In the genomic region with DNA sequence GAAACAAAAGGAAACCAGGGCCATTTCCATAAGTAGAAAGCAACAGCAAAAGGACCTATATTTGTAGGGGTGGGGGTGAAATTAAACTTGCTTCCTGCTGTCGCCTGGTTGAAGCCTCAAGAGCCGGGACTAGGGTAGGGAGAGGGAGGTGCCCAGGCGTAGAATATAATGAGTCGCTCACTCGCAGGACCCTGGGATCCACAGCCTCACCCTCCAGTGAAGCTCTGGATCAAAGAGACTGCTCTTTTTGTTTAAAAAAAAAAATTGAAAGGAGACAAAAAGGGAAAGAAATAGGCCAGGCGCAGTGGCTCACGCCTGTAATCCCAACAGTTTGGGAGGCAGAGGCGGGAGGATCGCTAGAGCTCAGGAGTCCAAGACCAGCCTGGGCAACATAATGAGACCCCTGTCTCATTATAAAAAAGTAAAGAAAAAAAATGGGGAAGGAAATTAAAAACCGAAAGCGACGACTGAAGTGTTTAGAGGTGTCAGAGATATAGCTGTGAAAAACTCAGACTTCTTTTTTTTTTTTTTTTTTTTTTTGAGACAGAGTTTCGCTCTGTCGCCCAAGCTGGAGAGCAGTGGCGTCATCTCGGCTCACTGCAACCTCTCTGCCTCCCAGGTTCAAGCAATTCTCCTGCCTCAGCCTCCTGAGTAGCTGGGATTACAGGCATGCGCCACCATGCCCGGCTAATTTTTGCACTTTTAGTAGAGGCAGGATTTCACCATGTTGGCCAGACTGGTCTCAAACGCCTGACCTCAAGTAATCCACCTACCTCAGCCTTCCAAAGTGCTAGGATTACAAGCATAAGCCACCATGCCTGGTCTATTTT, we compare ENCODE assay signal across 1 cellular context.
TF ChIP-seq lines count a peak whose summit lies in the region.

No MANE protein-coding gene starts in this region.

TF ChIP-seq in GM23338, 12 proteins besides CTCF, POLR2A, EP300 and RAD21 (continued from another document):
- TF ChIP-seq ZNF114 (CRISPR knock-in tag; IDR thresholded peaks at IDR 0.05) (no peak), EZH2phosphoT487 (IDR thresholded peaks at IDR 0.05; ENCODE audit: unreplicated experiment) (no peak)
- TF ChIP-seq, protein P1, sequence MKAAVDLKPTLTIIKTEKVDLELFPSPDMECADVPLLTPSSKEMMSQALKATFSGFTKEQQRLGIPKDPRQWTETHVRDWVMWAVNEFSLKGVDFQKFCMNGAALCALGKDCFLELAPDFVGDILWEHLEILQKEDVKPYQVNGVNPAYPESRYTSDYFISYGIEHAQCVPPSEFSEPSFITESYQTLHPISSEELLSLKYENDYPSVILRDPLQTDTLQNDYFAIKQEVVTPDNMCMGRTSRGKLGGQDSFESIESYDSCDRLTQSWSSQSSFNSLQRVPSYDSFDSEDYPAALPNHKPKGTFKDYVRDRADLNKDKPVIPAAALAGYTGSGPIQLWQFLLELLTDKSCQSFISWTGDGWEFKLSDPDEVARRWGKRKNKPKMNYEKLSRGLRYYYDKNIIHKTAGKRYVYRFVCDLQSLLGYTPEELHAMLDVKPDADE (IDR thresholded peaks at IDR 0.05): no peak
- TF ChIP-seq, protein P2, sequence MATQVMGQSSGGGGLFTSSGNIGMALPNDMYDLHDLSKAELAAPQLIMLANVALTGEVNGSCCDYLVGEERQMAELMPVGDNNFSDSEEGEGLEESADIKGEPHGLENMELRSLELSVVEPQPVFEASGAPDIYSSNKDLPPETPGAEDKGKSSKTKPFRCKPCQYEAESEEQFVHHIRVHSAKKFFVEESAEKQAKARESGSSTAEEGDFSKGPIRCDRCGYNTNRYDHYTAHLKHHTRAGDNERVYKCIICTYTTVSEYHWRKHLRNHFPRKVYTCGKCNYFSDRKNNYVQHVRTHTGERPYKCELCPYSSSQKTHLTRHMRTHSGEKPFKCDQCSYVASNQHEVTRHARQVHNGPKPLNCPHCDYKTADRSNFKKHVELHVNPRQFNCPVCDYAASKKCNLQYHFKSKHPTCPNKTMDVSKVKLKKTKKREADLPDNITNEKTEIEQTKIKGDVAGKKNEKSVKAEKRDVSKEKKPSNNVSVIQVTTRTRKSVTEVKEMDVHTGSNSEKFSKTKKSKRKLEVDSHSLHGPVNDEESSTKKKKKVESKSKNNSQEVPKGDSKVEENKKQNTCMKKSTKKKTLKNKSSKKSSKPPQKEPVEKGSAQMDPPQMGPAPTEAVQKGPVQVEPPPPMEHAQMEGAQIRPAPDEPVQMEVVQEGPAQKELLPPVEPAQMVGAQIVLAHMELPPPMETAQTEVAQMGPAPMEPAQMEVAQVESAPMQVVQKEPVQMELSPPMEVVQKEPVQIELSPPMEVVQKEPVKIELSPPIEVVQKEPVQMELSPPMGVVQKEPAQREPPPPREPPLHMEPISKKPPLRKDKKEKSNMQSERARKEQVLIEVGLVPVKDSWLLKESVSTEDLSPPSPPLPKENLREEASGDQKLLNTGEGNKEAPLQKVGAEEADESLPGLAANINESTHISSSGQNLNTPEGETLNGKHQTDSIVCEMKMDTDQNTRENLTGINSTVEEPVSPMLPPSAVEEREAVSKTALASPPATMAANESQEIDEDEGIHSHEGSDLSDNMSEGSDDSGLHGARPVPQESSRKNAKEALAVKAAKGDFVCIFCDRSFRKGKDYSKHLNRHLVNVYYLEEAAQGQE (IDR thresholded peaks at IDR 0.05; ENCODE audit: unreplicated experiment): no peak
